ENCODE assay signal across 18 cellular contexts in the genomic region with DNA sequence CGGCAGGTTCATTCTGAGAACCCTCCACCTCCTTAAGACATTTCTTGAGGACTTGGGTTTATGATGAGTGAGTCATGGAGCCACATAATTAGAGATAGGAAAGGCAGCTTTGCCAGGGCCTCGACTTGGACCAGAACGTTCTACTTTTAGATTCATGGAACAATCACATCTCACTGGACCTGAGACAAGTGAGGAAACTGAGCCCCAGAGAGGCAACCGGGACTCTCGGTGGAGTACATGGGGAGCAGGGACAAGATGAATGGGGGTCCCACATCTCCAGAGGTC. TPM values are rescaled to one million over a fixed set of nuclear protein-coding genes. Genes with fewer than 3 reads are reported as not detected.
DNase-seq lines count a peak whose midpoint lies in the region; ATAC-seq, FAIRE-seq and TF ChIP-seq lines count a peak whose summit lies in the region.
"Had no signal": no experiment of that assay in that cellular context is flagged by ENCODE, and none has a peak within 500 bp of the region (broad histone marks: within the 10 kb centered on the region; RNA-seq: fewer than 3 reads in every experiment).

No MANE protein-coding gene starts in this region.

- no peak overlapping the region for H2BK12ac ChIP-seq in H1 (ENCODE audit: low read depth, low read length)

- H4K91ac ChIP-seq in H1 (replicated peaks; ENCODE audit: insufficient read length, low read length): no peak overlapping the region

- 83% methylated on average over 5 of the region's 5 CpGs; no CpG with 5 or more reads in 1 of the 2 experiments for WGBS in H1 (ENCODE audit: extremely low coverage in 1 of 2, insufficient coverage in 1 of 2, insufficient read length in 1 of 2, insufficient replicate concordance in 2 of 2, low coverage in 1 of 2, low lambda C conversion rate in 2 of 2, missing lambda C conversion rate in 1 of 2), 2 experiments
- WGBS in sigmoid colon, 2 donors: 81 to 90% methylated on average over 5 of the region's 5 CpGs

- no peak overlapping the region for H4K5ac ChIP-seq in H1 (ENCODE audit: insufficient read length, low read depth, low read length)

- ATAC-seq in HG03196 (IDR thresholded peaks at IDR 0.05; ENCODE audit: unreplicated experiment) (no peak), left colon (no peak)
- ATAC-seq: GM12878, Panc1 had no signal

- FAIRE-seq in H1 (lab: Jason Lieb, UNC): no peak
- FAIRE-seq: GM12878, GM18507 had no signal

- H3K4me1 ChIP-seq in H1 (replicated peaks in 1 of 4; ENCODE audit: control insufficient read depth in 3 of 4, insufficient read depth in 4 of 4, low read length in 3 of 4) (peaks cover 0 to 9% (median 2%) of the 10 kb centered on the region in 4 experiments; a peak in 2 of 7 replicates), sigmoid colon (no peaks in the 10 kb centered on the region)
- H3K4me1 ChIP-seq: HAP-1 had no signal

- intact Hi-C loops in sigmoid colon (cut with DNase I) (no loop called here), left colon (cut with DNase I, micrococcal nuclease) (no loop called here)

- H2AK5ac ChIP-seq in H1 (ENCODE audit: low read depth, low read length): no peak overlapping the region

- H3K79me2 ChIP-seq in H1 (ENCODE audit: control insufficient read depth in 1 of 2, insufficient read depth in 2 of 2, low read length in 2 of 2): no peaks in the 10 kb centered on the region

- H3K14ac ChIP-seq in H1 (ENCODE audit: insufficient read length): no peak overlapping the region

- H2AFZ ChIP-seq in H1 (ENCODE audit: low read length): no peak overlapping the region

- H3K4me3 ChIP-seq in H1 (ENCODE audit: extremely low read depth in 1 of 4, insufficient read depth in 2 of 4, low read depth in 3 of 4, low read length in 4 of 4) (no peak overlapping the region), sigmoid colon (no peak overlapping the region), foreskin fibroblast (ENCODE audit: low read depth in 1 of 2, low read length in 2 of 2) (no peak overlapping the region)
- H3K4me3 ChIP-seq: GM12878, HAP-1 had no signal

- H2BK5ac ChIP-seq in H1 (ENCODE audit: low read depth, low read length): no peak overlapping the region

- H4K20me1 ChIP-seq in H1 (replicated peaks in 1 of 2; ENCODE audit: control insufficient read depth in 1 of 2, insufficient read depth in 2 of 2, low read length in 2 of 2): no peaks in the 10 kb centered on the region

- no peak overlapping the region for H3K9ac ChIP-seq in H1 (replicated peaks in 1 of 4; ENCODE audit: extremely low read depth in 1 of 4, low read depth in 3 of 4, low read length in 3 of 4)

- TF ChIP-seq EP300 in H1 (IDR thresholded peaks at IDR 0.05; ENCODE audit: borderline replicate concordance in 1 of 2, low read depth in 2 of 2, low read length in 2 of 2) (no peak), sigmoid colon (IDR thresholded peaks at IDR 0.05) (no peak)

- TF ChIP-seq CTCF in H1 (IDR thresholded peaks at IDR 0.05; ENCODE audit: control extremely low read depth in 1 of 3, insufficient read depth in 1 of 3, low read depth in 1 of 3, low read length in 3 of 3): no peak
- no peak for TF ChIP-seq CTCF in sigmoid colon (IDR thresholded peaks at IDR 0.05)
- no peak for TF ChIP-seq CTCF in foreskin fibroblast (IDR thresholded peaks at IDR 0.05; ENCODE audit: low read depth, low read length)

- H2BK20ac ChIP-seq in H1 (ENCODE audit: low read length): no peak overlapping the region

- no peaks in the 10 kb centered on the region for H3K9me3 ChIP-seq in H1 (ENCODE audit: insufficient read depth in 2 of 2, low read depth in 1 of 2, low read length in 1 of 2)
- no peaks in the 10 kb centered on the region for H3K9me3 ChIP-seq in sigmoid colon
- H3K9me3 ChIP-seq: BE2C, HAP-1 had no signal

- H3K56ac ChIP-seq in H1 (replicated peaks; ENCODE audit: insufficient read length, low read depth, low read length): no peak overlapping the region

- no peaks in the 10 kb centered on the region for H3K23me2 ChIP-seq in H1 (ENCODE audit: low read depth, low read length)

- DNase-seq in A172 (ENCODE audit: low spot score) (peak; percentile 34), GM03348 (ENCODE audit: low spot score) (peak; percentile 2), H1 (ENCODE audit: low read depth in 1 of 2, low spot score in 2 of 2) (no peak), sigmoid colon (peak; percentile 45), HT-29 (ENCODE audit: low spot score) (no peak), left colon (no peak), foreskin fibroblast (no peak)
- DNase-seq: ACHN; BE2C; CD8-positive, alpha-beta memory T cell; MV-4-11; NCI-H1417 treated with DMSO at 0.1 percent for 48 hours; Right ventricle myocardium superior had no signal

- H2BK15ac ChIP-seq in H1 (ENCODE audit: low read length): 0 out of 2 replicates have a peak overlapping the region, but pooled peaks have one; percentile 92

- no peak overlapping the region for H3K23ac ChIP-seq in H1 (ENCODE audit: insufficient read length)

- no peaks in the 10 kb centered on the region for H3K27me3 ChIP-seq in H1 (replicated peaks in 1 of 4; ENCODE audit: control insufficient read depth in 3 of 4, extremely low read depth in 1 of 4, insufficient read depth in 3 of 4, low read length in 3 of 4)
- no peaks in the 10 kb centered on the region for H3K27me3 ChIP-seq in sigmoid colon
- H3K27me3 ChIP-seq: BE2C had no signal

- TF ChIP-seq RAD21 in H1 (IDR thresholded peaks at IDR 0.05 in 1 of 2, conservative IDR thresholded peaks at IDR 0.05 in 1 of 2; ENCODE audit: low read depth in 2 of 2, low read length in 2 of 2): no peak

- no peaks in the 10 kb centered on the region for H3K79me1 ChIP-seq in H1 (ENCODE audit: low read depth, low read length)

- H2BK120ac ChIP-seq in H1 (replicated peaks; ENCODE audit: low read depth, low read length): no peak overlapping the region

- no peak overlapping the region for H3K4me2 ChIP-seq in H1 (ENCODE audit: insufficient read depth in 1 of 2, low read depth in 2 of 2, low read length in 2 of 2)

- no peak overlapping the region for H3K27ac ChIP-seq in H1 (ENCODE audit: low read depth, low read length)
- H3K27ac ChIP-seq in sigmoid colon: no peak overlapping the region

- no peaks in the 10 kb centered on the region for H3K36me3 ChIP-seq in H1 (ENCODE audit: control insufficient read depth in 2 of 4, insufficient read depth in 4 of 4, low read length in 3 of 4)
- no peaks in the 10 kb centered on the region for H3K36me3 ChIP-seq in sigmoid colon
- H3K36me3 ChIP-seq: BE2C, HAP-1 had no signal

- H4K8ac ChIP-seq in H1 (ENCODE audit: extremely low read depth, insufficient read depth, low read length): no peak overlapping the region

- CTCF ChIA-PET in H1 (lab: Charles Lee; ENCODE audit: partially characterized antibody): interaction anchor here (0.6 to 1.6 kb wide), 5 partner anchors 11 to 738 kb away, joined by 3 to 5 read pairs (median 3); no protein-coding TSS in a partner anchor

- TF ChIP-seq POLR2A in H1 (IDR thresholded peaks at IDR 0.05; ENCODE audit: control extremely low read depth in 1 of 2, low read depth in 2 of 2, low read length in 2 of 2) (no peak), sigmoid colon (IDR thresholded peaks at IDR 0.05) (no peak)

- no peak overlapping the region for H3K4ac ChIP-seq in H1 (replicated peaks; ENCODE audit: insufficient read length, low read depth, low read length)

- POLR2A ChIA-PET in H1 (lab: Charles Lee; ENCODE audit: partially characterized antibody): interaction anchor here (0.8 to 1.4 kb wide), 2 partner anchors 75 to 98 kb away, joined by 3 read pairs; no protein-coding TSS in a partner anchor

- H3K18ac ChIP-seq in H1 (ENCODE audit: extremely low read depth, low read length): no peak overlapping the region

TF ChIP-seq in H1, 55 proteins besides CTCF, POLR2A, EP300 and RAD21:
- TF ChIP-seq SUZ12 (IDR thresholded peaks at IDR 0.05; ENCODE audit: low read length) (no peak), SP1 (IDR thresholded peaks at IDR 0.05; ENCODE audit: low read depth, low read length) (no peak), RFX5 (IDR thresholded peaks at IDR 0.05; ENCODE audit: borderline replicate concordance, low read depth, low read length) (no peak), CHD2 (IDR thresholded peaks at IDR 0.05; ENCODE audit: low read length) (no peak), GTF2F1 (IDR thresholded peaks at IDR 0.05; ENCODE audit: borderline replicate concordance, low read depth, low read length) (no peak), HDAC6 (IDR thresholded peaks at IDR 0.05; ENCODE audit: low read depth, low read length) (no peak), CBX8 (IDR thresholded peaks at IDR 0.05; ENCODE audit: borderline replicate concordance, low read depth, low read length) (no peak)
- TF ChIP-seq, protein P1, sequence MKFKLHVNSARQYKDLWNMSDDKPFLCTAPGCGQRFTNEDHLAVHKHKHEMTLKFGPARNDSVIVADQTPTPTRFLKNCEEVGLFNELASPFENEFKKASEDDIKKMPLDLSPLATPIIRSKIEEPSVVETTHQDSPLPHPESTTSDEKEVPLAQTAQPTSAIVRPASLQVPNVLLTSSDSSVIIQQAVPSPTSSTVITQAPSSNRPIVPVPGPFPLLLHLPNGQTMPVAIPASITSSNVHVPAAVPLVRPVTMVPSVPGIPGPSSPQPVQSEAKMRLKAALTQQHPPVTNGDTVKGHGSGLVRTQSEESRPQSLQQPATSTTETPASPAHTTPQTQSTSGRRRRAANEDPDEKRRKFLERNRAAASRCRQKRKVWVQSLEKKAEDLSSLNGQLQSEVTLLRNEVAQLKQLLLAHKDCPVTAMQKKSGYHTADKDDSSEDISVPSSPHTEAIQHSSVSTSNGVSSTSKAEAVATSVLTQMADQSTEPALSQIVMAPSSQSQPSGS (IDR thresholded peaks at IDR 0.05; ENCODE audit: low read length): no peak

RNA-seq across cellular contexts. Expression of a gene that starts 59.5 kb away (rescaled TPM):
- not detected in 2 replicates for total RNA-seq in A172 (2014; rRNA removed; shearing (Covaris generic))
- total RNA-seq in H1 (2021; fragmentation: NEBNext Ultra II Directional; extraction: Animal tissue kit (Norgen Biotek cat#: 25700)): not detected in 2 replicates
- 0.03 TPM in 1 of 2 replicates, not detected in the other for polyA plus RNA-seq in H1 (2011; rRNA removed)
- not detected for polyA plus RNA-seq in H1 (2011; cell fraction: cytosol; rRNA removed)
- polyA plus RNA-seq in H1 (2011; cell fraction: nucleus; rRNA removed): not detected
- not detected in 4 replicates for polyA plus RNA-seq in H1 (2012, experiment 1 of 2)
- not detected for polyA plus RNA-seq in H1 (2012, experiment 2 of 2)
- polyA plus RNA-seq in H1 (2013, experiment 1 of 2): not detected
- not detected for polyA plus RNA-seq in H1 (2013, experiment 2 of 2)
- not detected in 2 replicates for polyA minus RNA-seq in H1 (2011; rRNA and poly(A)+ RNA removed)
- polyA minus RNA-seq in H1 (2011; cell fraction: cytosol; rRNA and poly(A)+ RNA removed): not detected
- polyA minus RNA-seq in H1 (2011; cell fraction: nucleus; rRNA and poly(A)+ RNA removed): not detected
- total RNA-seq in sigmoid colon: under 1 TPM in 1 of 4 donors, not detected in 3; 0.36 TPM
- not detected for polyA plus RNA-seq in sigmoid colon
- total RNA-seq in HT-29 (2014; rRNA removed; shearing (Covaris generic)): not detected in 2 replicates
- not detected for total RNA-seq in left colon
- total RNA-seq: CD8-positive, alpha-beta memory T cell; GM12878 had no signal
- polyA plus RNA-seq: CD8-positive, alpha-beta memory T cell; GM12878 had no signal

Comparison
In these comparisons a context has a peak if more than half of its experiments do, and no peak if none do; other contexts are left out.
1. DNase-seq: peak in A172 (single experiment), GM03348 (single experiment) and sigmoid colon (single experiment); none in H1 (0 of 2), HT-29 (single experiment), left colon (0 of 2) and foreskin fibroblast (0 of 2).